Comparison of ENCODE assay signal across 1 cellular context in the genomic region with DNA sequence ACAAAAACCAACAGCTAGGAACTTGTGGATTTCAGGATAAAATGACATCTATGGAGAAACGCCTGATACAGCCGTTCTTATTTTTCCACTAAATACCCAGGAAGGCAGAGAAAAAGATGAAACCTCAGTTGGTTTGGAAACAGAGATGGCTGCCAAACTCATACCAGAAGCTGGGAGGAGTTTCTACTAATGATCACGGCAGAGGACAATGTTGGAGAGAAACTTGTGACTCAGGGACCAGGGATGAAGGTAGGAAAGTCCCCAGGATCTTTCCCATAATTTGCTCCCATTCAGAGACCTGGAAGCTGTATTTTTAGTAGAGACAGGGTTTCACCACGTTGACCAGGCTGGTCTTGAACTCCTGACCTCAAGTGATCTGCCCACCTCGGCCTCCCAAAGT.
TF ChIP-seq lines count a peak whose summit lies in the region.

No MANE protein-coding gene starts in this region.

TF ChIP-seq in K562, 482 proteins besides CTCF, POLR2A, EP300 and RAD21 (continued from another document):
- TF ChIP-seq, protein P1, sequence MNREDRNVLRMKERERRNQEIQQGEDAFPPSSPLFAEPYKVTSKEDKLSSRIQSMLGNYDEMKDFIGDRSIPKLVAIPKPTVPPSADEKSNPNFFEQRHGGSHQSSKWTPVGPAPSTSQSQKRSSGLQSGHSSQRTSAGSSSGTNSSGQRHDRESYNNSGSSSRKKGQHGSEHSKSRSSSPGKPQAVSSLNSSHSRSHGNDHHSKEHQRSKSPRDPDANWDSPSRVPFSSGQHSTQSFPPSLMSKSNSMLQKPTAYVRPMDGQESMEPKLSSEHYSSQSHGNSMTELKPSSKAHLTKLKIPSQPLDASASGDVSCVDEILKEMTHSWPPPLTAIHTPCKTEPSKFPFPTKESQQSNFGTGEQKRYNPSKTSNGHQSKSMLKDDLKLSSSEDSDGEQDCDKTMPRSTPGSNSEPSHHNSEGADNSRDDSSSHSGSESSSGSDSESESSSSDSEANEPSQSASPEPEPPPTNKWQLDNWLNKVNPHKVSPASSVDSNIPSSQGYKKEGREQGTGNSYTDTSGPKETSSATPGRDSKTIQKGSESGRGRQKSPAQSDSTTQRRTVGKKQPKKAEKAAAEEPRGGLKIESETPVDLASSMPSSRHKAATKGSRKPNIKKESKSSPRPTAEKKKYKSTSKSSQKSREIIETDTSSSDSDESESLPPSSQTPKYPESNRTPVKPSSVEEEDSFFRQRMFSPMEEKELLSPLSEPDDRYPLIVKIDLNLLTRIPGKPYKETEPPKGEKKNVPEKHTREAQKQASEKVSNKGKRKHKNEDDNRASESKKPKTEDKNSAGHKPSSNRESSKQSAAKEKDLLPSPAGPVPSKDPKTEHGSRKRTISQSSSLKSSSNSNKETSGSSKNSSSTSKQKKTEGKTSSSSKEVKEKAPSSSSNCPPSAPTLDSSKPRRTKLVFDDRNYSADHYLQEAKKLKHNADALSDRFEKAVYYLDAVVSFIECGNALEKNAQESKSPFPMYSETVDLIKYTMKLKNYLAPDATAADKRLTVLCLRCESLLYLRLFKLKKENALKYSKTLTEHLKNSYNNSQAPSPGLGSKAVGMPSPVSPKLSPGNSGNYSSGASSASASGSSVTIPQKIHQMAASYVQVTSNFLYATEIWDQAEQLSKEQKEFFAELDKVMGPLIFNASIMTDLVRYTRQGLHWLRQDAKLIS (CRISPR knock-in tag; IDR thresholded peaks at IDR 0.05) = no peak
- TF ChIP-seq, protein P2, sequence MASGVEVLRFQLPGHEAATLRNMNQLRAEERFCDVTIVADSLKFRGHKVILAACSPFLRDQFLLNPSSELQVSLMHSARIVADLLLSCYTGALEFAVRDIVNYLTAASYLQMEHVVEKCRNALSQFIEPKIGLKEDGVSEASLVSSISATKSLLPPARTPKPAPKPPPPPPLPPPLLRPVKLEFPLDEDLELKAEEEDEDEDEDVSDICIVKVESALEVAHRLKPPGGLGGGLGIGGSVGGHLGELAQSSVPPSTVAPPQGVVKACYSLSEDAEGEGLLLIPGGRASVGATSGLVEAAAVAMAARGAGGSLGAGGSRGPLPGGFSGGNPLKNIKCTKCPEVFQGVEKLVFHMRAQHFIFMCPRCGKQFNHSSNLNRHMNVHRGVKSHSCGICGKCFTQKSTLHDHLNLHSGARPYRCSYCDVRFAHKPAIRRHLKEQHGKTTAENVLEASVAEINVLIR (CRISPR knock-in tag; IDR thresholded peaks at IDR 0.05) = no peak
